Comparison of ENCODE assay signal across 16 cellular contexts in genomic region chr16:14304891-14305459, GRCh38.
DNase-seq lines count a peak whose midpoint lies in the region; FAIRE-seq and TF ChIP-seq lines count a peak whose summit lies in the region.
"Had no signal": no experiment of that assay in that cellular context is flagged by ENCODE, and none has a peak within 500 bp of the region (broad histone marks: within the 10 kb centered on the region; RNA-seq: fewer than 3 reads in every experiment).

No MANE protein-coding gene starts in this region.

- peaks cover 25% of the 10 kb centered on the region; the same call in 1 of the 2 replicates for H3K36me3 ChIP-seq in MG63
- peaks cover 5% of the 10 kb centered on the region for H3K36me3 ChIP-seq in endodermal cell (ENCODE audit: control insufficient read depth, insufficient read depth, low read length)
- H3K36me3 ChIP-seq: ascending aorta, neutrophil had no signal

- peak overlapping the region; percentile 98 for H3K27ac ChIP-seq in C4-2B
- H3K27ac ChIP-seq in endodermal cell (ENCODE audit: low read depth, low read length), result no peak overlapping the region
- H3K27ac ChIP-seq: neutrophil, SJSA1 had no signal

- WGBS in endodermal cell (ENCODE audit: insufficient coverage in 1 of 2, insufficient read length in 1 of 2), 2 experiments, result 76 to 77% methylated on average over 4 to 12 of the region's 12 CpGs

- no peak overlapping the region for H3K27ac Mint-ChIP-seq in endodermal cell
- peak overlapping the region; percentile 37 for H3K27ac Mint-ChIP-seq in osteocyte (ENCODE audit: unreplicated experiment)
- H3K27ac Mint-ChIP-seq in mesothelial cell of epicardium, result no peak overlapping the region

- TF ChIP-seq CTCF in C4-2B (conservative IDR thresholded peaks at IDR 0.05), result no peak
- TF ChIP-seq CTCF in endodermal cell (conservative IDR thresholded peaks at IDR 0.05), result no peak
- no peak for TF ChIP-seq CTCF in osteocyte (IDR thresholded peaks at IDR 0.05)
- no peak for TF ChIP-seq CTCF in mesothelial cell of epicardium (IDR thresholded peaks at IDR 0.05; ENCODE audit: unreplicated experiment)

- H3K27me3 Mint-ChIP-seq in endodermal cell (ENCODE audit: insufficient read depth) (no peaks in the 10 kb centered on the region), osteocyte (ENCODE audit: unreplicated experiment) (no peaks in the 10 kb centered on the region), mesothelial cell of epicardium (ENCODE audit: low read depth) (peaks cover 86% of the 10 kb centered on the region)

- H3K9me3 ChIP-seq in MG63, result no peaks in the 10 kb centered on the region
- no peaks in the 10 kb centered on the region for H3K9me3 ChIP-seq in endodermal cell (ENCODE audit: control insufficient read depth, low read length)
- H3K9me3 ChIP-seq: ascending aorta, neutrophil, SJSA1 had no signal

- H3K9me3 Mint-ChIP-seq in endodermal cell, result no peaks in the 10 kb centered on the region
- H3K9me3 Mint-ChIP-seq in osteocyte (ENCODE audit: unreplicated experiment), result no peaks in the 10 kb centered on the region
- no peaks in the 10 kb centered on the region for H3K9me3 Mint-ChIP-seq in mesothelial cell of epicardium

- DNase-seq in MG63, result no peak
- DNase-seq in endodermal cell, result no peak
- no peak for DNase-seq in osteocyte (ENCODE audit: extremely low spot score, unreplicated experiment)
- DNase-seq in NCI-H2196 treated with DMSO at 0.1 percent for 48 hours (lab: John Stamatoyannopoulos, UW; ENCODE audit: unreplicated experiment), result no peak
- DNase-seq in RKO (ENCODE audit: low spot score), result no peak
- DNase-seq in GM19239 (ENCODE audit: insufficient read length, low spot score), result no peak
- no peak for DNase-seq in mesothelial cell of epicardium (ENCODE audit: low spot score in 2 of 2, unreplicated experiment in 2 of 2)
- DNase-seq: AML-193; DND-41; effector memory CD4-positive, alpha-beta T cell; NCI-H1417 treated with DMSO at 0.1 percent for 48 hours; NCI-H524 had no signal

- H3K4me1 Mint-ChIP-seq in endodermal cell, result peaks cover 60% of the 10 kb centered on the region
- peaks cover 72% of the 10 kb centered on the region for H3K4me1 Mint-ChIP-seq in osteocyte (ENCODE audit: unreplicated experiment)
- peaks cover 33% of the 10 kb centered on the region for H3K4me1 Mint-ChIP-seq in mesothelial cell of epicardium

- no peak overlapping the region for H3K9ac ChIP-seq in endodermal cell (ENCODE audit: extremely low read depth, low read length, poor library complexity, severe bottlenecking)

- H3K36me3 Mint-ChIP-seq in endodermal cell (ENCODE audit: low read depth) (no peaks in the 10 kb centered on the region), osteocyte (ENCODE audit: unreplicated experiment) (no peaks in the 10 kb centered on the region), mesothelial cell of epicardium (no peaks in the 10 kb centered on the region)

- peaks cover 20% of the 10 kb centered on the region for H3K4me1 ChIP-seq in endodermal cell (ENCODE audit: control insufficient read depth, insufficient read depth, low read length)

- H3K4me3 Mint-ChIP-seq in endodermal cell, result peak overlapping the region; percentile 81
- H3K4me3 Mint-ChIP-seq in osteocyte (ENCODE audit: unreplicated experiment), result no peak overlapping the region
- no peak overlapping the region for H3K4me3 Mint-ChIP-seq in mesothelial cell of epicardium

- H3K4me3 ChIP-seq in MG63 (peak overlapping the region; percentile 83; the same call in 1 of the 2 replicates), endodermal cell (ENCODE audit: low read length) (peak overlapping the region; percentile 96)

- no peaks in the 10 kb centered on the region for H3K27me3 ChIP-seq in MG63
- H3K27me3 ChIP-seq in endodermal cell (ENCODE audit: control insufficient read depth, insufficient read depth, low read length, poor library complexity, severe bottlenecking), result no peaks in the 10 kb centered on the region
- H3K27me3 ChIP-seq: ascending aorta, SJSA1 had no signal

- FAIRE-seq in GM19239 (lab: Jason Lieb, UNC), result no peak
